22 cellular contexts compared by ENCODE assay signal in genomic region chr10:1473874-1474273, GRCh38.
"Had no signal": no experiment of that assay in that cellular context is flagged by ENCODE, and none has a peak within 500 bp of the region (broad histone marks: within the 10 kb centered on the region; RNA-seq: fewer than 3 reads in every experiment).

No MANE protein-coding gene starts in this region.

- H3K4me3 ChIP-seq: dorsolateral prefrontal cortex, gastroesophageal sphincter, lung, right atrium auricular region, sigmoid colon, skin epidermis, suprapubic skin, thyroid gland, upper lobe of left lung, uterus had no signal

- H3K27ac Mint-ChIP-seq: nephron had no signal

- H3K4me1 ChIP-seq: gastroesophageal sphincter, right atrium auricular region, sigmoid colon, suprapubic skin, thyroid gland, upper lobe of left lung, uterus had no signal

- H3K27ac ChIP-seq: dorsolateral prefrontal cortex, gastroesophageal sphincter, right atrium auricular region, sigmoid colon, skin epidermis, suprapubic skin, thyroid gland, upper lobe of left lung, uterus had no signal

- H3K36me3 ChIP-seq: gastroesophageal sphincter, right atrium auricular region, sigmoid colon, suprapubic skin, thyroid gland, upper lobe of left lung, uterus had no signal

- FAIRE-seq: endometrium, kidney had no signal

- H3K4me3 Mint-ChIP-seq: nephron had no signal

- H3K9me3 ChIP-seq: gastroesophageal sphincter, right atrium auricular region, sigmoid colon, suprapubic skin, thyroid gland, upper lobe of left lung, uterus had no signal

- DNase-seq: cortex of kidney; dorsolateral prefrontal cortex; effector memory CD4-positive, alpha-beta T cell; kidney; left cardiac atrium; left ventricle myocardium superior; mesendoderm; naive B cell; sigmoid colon; stimulated activated CD4-positive, alpha-beta T cell treated with anti-CD3 and anti-CD28 coated beads, Interleukin-2, amount 100 ng/mL, for 24 hours; stimulated activated CD4-positive, alpha-beta T cell treated with anti-CD3 and anti-CD28 coated beads, Interleukin-4, amount 100 ng/mL, for 4 hours; stimulated activated naive CD8-positive, alpha-beta T cell treated with anti-CD3 and anti-CD28 coated beads, Interleukin-15, Interleukin-2, amounts not matched to agents 100 U/mL and 50 U/mL, for 24 hours; thyroid gland; upper lobe of left lung; uterus had no signal

- H3K27me3 ChIP-seq: right atrium auricular region, thyroid gland, upper lobe of left lung, uterus had no signal
